Comparison of ENCODE assay signal across 12 cellular contexts in the genomic region with DNA sequence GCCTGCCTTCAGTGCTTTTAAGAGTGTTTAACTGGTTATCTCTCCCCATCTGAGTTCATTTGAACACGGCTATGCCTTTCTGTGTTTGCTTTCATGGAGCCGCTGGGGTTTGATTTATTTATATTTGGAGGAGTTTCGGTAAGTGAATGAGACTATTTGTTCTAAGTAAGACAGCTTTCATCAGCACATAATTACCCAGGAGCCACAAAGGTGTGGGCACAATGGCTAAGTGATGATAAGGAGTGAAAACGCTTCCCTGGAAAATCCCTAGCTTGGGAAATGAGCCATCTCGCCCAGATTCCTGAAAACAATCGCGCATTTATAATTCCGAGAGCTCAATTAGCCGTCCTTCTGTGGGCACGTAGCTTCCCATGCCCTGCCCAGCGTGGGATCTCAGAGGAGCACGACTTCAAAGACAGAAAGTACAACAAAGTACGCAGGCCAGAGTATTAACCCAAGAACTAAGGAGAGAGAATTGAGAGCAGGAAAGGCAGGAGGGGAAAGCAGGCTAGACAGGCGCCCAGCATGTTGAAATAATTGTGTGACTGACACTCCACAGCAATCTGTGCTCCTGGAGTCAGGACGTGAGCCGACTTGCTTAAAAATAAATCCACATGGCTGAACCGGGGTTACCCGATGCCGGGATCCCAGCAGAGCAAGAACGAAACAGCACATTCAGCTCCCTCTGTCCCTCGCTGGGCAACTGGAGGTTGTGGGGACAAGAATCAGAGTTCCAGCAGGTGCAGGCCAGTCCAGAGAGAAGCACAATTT.
DNase-seq lines count a peak whose midpoint lies in the region; ATAC-seq lines count a peak whose summit lies in the region.
"Had no signal": no experiment of that assay in that cellular context is flagged by ENCODE, and none has a peak within 500 bp of the region (broad histone marks: within the 10 kb centered on the region; RNA-seq: fewer than 3 reads in every experiment).

No MANE protein-coding gene starts in this region.

- H3K27me3 Mint-ChIP-seq in activated T-helper 1 cell treated with anti-CD3 and anti-CD28 coated beads, Interleukin-12 subunit alpha, Interleukin-12 subunit beta, Interleukin-2, Interleukin-4 antibody, amounts not matched to agents 30 ng/mL and 10 ng/mL and 1 ng/mL, durations not matched to agents 14 hours and 24 hours and 36 hours (ENCODE audit: insufficient read depth), result no peaks in the 10 kb centered on the region
- H3K27me3 Mint-ChIP-seq: naive thymus-derived CD4-positive, alpha-beta T cell had no signal

- in situ Hi-C loops in T47D (cut with HindIII; ENCODE audit: low pct_unique_long_range_greater_than_20kb, low sequenced_read_pairs), result no loop called here

- H3K9me3 Mint-ChIP-seq in activated T-helper 1 cell treated with anti-CD3 and anti-CD28 coated beads, Interleukin-12 subunit alpha, Interleukin-12 subunit beta, Interleukin-2, Interleukin-4 antibody, amounts not matched to agents 30 ng/mL and 10 ng/mL and 1 ng/mL, durations not matched to agents 14 hours and 24 hours and 36 hours, result peaks cover 3% of the 10 kb centered on the region

- peak; percentile 33 for DNase-seq in GM03348 (ENCODE audit: low spot score)
- peak; percentile 7 to 30 for DNase-seq in T47D (ENCODE audit: low read depth in 1 of 2, low spot score in 1 of 2)
- peak; percentile 22 for DNase-seq in inferior parietal cortex (ENCODE audit: extremely low spot score)
- peak; percentile 87 for DNase-seq in renal cortical epithelial cell (ENCODE audit: low read depth)
- no peak for DNase-seq in NCI-H2227 treated with DMSO at 0.1 percent for 48 hours (lab: John Stamatoyannopoulos, UW)
- no peak for DNase-seq in activated T-helper 1 cell treated with anti-CD3 and anti-CD28 coated beads, Interleukin-12 subunit alpha, Interleukin-12 subunit beta, Interleukin-2, Interleukin-4 antibody, amounts not matched to agents 30 ng/mL and 10 ng/mL and 1 ng/mL, durations not matched to agents 14 hours and 24 hours and 36 hours (ENCODE audit: low spot score)
- no peak for DNase-seq in KG1 (lab: John Stamatoyannopoulos, UW)
- DNase-seq: activated naive CD4-positive, alpha-beta T cell; CD8-positive, alpha-beta T cell; naive thymus-derived CD4-positive, alpha-beta T cell had no signal

- intact Hi-C loops in activated T-helper 1 cell treated with anti-CD3 and anti-CD28 coated beads, Interleukin-12 subunit alpha, Interleukin-12 subunit beta, Interleukin-2, Interleukin-4 antibody, amounts not matched to agents 30 ng/mL and 10 ng/mL and 1 ng/mL, durations not matched to agents 14 hours and 24 hours and 36 hours (cut with micrococcal nuclease), result no loop called here

- H3K27ac Mint-ChIP-seq in activated T-helper 1 cell treated with anti-CD3 and anti-CD28 coated beads, Interleukin-12 subunit alpha, Interleukin-12 subunit beta, Interleukin-2, Interleukin-4 antibody, amounts not matched to agents 30 ng/mL and 10 ng/mL and 1 ng/mL, durations not matched to agents 14 hours and 24 hours and 36 hours, result no peak overlapping the region
- H3K27ac Mint-ChIP-seq: CD8-positive, alpha-beta T cell; naive thymus-derived CD4-positive, alpha-beta T cell had no signal

- peaks cover 11% of the 10 kb centered on the region for H3K36me3 Mint-ChIP-seq in activated T-helper 1 cell treated with anti-CD3 and anti-CD28 coated beads, Interleukin-12 subunit alpha, Interleukin-12 subunit beta, Interleukin-2, Interleukin-4 antibody, amounts not matched to agents 30 ng/mL and 10 ng/mL and 1 ng/mL, durations not matched to agents 14 hours and 24 hours and 36 hours (ENCODE audit: low read depth)

- no peaks in the 10 kb centered on the region for H3K4me1 Mint-ChIP-seq in activated T-helper 1 cell treated with anti-CD3 and anti-CD28 coated beads, Interleukin-12 subunit alpha, Interleukin-12 subunit beta, Interleukin-2, Interleukin-4 antibody, amounts not matched to agents 30 ng/mL and 10 ng/mL and 1 ng/mL, durations not matched to agents 14 hours and 24 hours and 36 hours (ENCODE audit: low read depth)

- H3K4me3 Mint-ChIP-seq in activated T-helper 1 cell treated with anti-CD3 and anti-CD28 coated beads, Interleukin-12 subunit alpha, Interleukin-12 subunit beta, Interleukin-2, Interleukin-4 antibody, amounts not matched to agents 30 ng/mL and 10 ng/mL and 1 ng/mL, durations not matched to agents 14 hours and 24 hours and 36 hours, result no peak overlapping the region
- H3K4me3 Mint-ChIP-seq: CD8-positive, alpha-beta T cell; naive thymus-derived CD4-positive, alpha-beta T cell had no signal

- no peak for ATAC-seq in HG03045 (IDR thresholded peaks at IDR 0.05; ENCODE audit: unreplicated experiment)
- ATAC-seq: CD8-positive, alpha-beta T cell; K562; naive thymus-derived CD4-positive, alpha-beta T cell had no signal

Comparison
In these comparisons a context has a peak if more than half of its experiments do, and no peak if none do; other contexts are left out.
1. DNase-seq: peak in GM03348 (single experiment), T47D (2 of 2), inferior parietal cortex (single experiment) and renal cortical epithelial cell (single experiment); none in NCI-H2227 treated with DMSO at 0.1 percent for 48 hours (single experiment), activated T-helper 1 cell treated with anti-CD3 and anti-CD28 coated beads, Interleukin-12 subunit alpha, Interleukin-12 subunit beta, Interleukin-2, Interleukin-4 antibody, amounts not matched to agents 30 ng/mL and 10 ng/mL and 1 ng/mL, durations not matched to agents 14 hours and 24 hours and 36 hours (single experiment) and KG1 (single experiment).